In genomic region chr4:118850813-118851173, GRCh38 we compare ENCODE assay signal across 8 cellular contexts. TPM values are rescaled to one million over a fixed set of nuclear protein-coding genes. Genes with fewer than 3 reads are reported as not detected.
A peak's percentile ranks its signal among the peaks of the same experiment; 100 is the strongest.
DNase-seq lines count a peak whose midpoint lies in the region; ATAC-seq and TF ChIP-seq lines count a peak whose summit lies in the region.

No MANE protein-coding gene starts in this region.

- peak; percentile 20 for ATAC-seq in GM18502 (IDR thresholded peaks at IDR 0.05; ENCODE audit: poor library complexity, unreplicated experiment)
- ATAC-seq in HG02610 (IDR thresholded peaks at IDR 0.05; ENCODE audit: unreplicated experiment), result peak; percentile 26
- ATAC-seq in activated CD8-positive, alpha-beta T cell treated with anti-CD3 and anti-CD28 coated beads for 36 hours, result peak; percentile 38

- H3K9me3 Mint-ChIP-seq in activated CD8-positive, alpha-beta T cell treated with anti-CD3 and anti-CD28 coated beads for 36 hours, result peaks cover 3% of the 10 kb centered on the region

- in situ Hi-C loops in ACHN (cut with HindIII; ENCODE audit: low pct_ligation_motif_present, low pct_unique_long_range_greater_than_20kb, low sequenced_read_pairs), result no loop called here

- H3K4me1 Mint-ChIP-seq in activated CD8-positive, alpha-beta T cell treated with anti-CD3 and anti-CD28 coated beads for 36 hours (ENCODE audit: low read depth), result peaks cover 22% of the 10 kb centered on the region

- H3K36me3 ChIP-seq in liver (ENCODE audit: control insufficient read depth in 4 of 4, insufficient read depth in 3 of 4, low read depth in 1 of 4, low read length in 3 of 4), result no peaks in the 10 kb centered on the region

- TF ChIP-seq CTCF in activated CD8-positive, alpha-beta T cell treated with anti-CD3 and anti-CD28 coated beads for 36 hours (IDR thresholded peaks at IDR 0.05), result no peak
- TF ChIP-seq CTCF in liver (IDR thresholded peaks at IDR 0.05; ENCODE audit: low read depth, low read length, missing input control), result no peak

- no peak for DNase-seq in activated CD8-positive, alpha-beta T cell treated with anti-CD3 and anti-CD28 coated beads for 36 hours
- DNase-seq in ACHN, result no peak
- DNase-seq in posterior vena cava (ENCODE audit: low spot score), result no peak
- DNase-seq in NCI-H187 treated with DMSO at 0.1 percent for 48 hours (lab: John Stamatoyannopoulos, UW), result no peak
- DNase-seq in AG08395 (ENCODE audit: low spot score), result no peak

- POLR2A ChIA-PET in activated CD8-positive, alpha-beta T cell treated with anti-CD3 and anti-CD28 coated beads for 36 hours (lab: Charles Lee), result interaction anchor here (1.0 to 2.0 kb wide), 4 partner anchors 10 to 21 kb away, joined by 3 to 7 read pairs (median 4); no protein-coding TSS in a partner anchor

- intact Hi-C loops in activated CD8-positive, alpha-beta T cell treated with anti-CD3 and anti-CD28 coated beads for 36 hours (cut with micrococcal nuclease), result no loop called here
- intact Hi-C loops in posterior vena cava (cut with DNase I), result no loop called here

- H3K27me3 ChIP-seq in liver (ENCODE audit: control insufficient read depth in 4 of 4, insufficient read depth in 4 of 4, low read length in 3 of 4), result no peaks in the 10 kb centered on the region

- 33% methylated on average over 3 of the region's 3 CpGs for WGBS in liver

- peaks cover 9% of the 10 kb centered on the region for H3K36me3 Mint-ChIP-seq in activated CD8-positive, alpha-beta T cell treated with anti-CD3 and anti-CD28 coated beads for 36 hours (ENCODE audit: low read depth)

- H3K27ac ChIP-seq in liver (ENCODE audit: low read depth in 1 of 2, low read length in 2 of 2), result peak overlapping the region; percentile 61 to 70

- peaks cover 0 to 7% (median 4%) of the 10 kb centered on the region in 4 donors for H3K4me1 ChIP-seq in liver (ENCODE audit: control insufficient read depth in 4 of 4, insufficient read depth in 4 of 4, low read length in 3 of 4)

- peak overlapping the region; percentile 61 to 94 for H3K9ac ChIP-seq in liver (ENCODE audit: low read depth in 1 of 2, low read length in 2 of 2)

- TF ChIP-seq RAD21 in liver (IDR thresholded peaks at IDR 0.05), result no peak

- CTCF ChIA-PET in activated CD8-positive, alpha-beta T cell treated with anti-CD3 and anti-CD28 coated beads for 36 hours (lab: Charles Lee), result interaction anchor here (0.6 to 7.5 kb wide), 6 partner anchors 10 to 83 kb away, joined by 3 to 42 read pairs (median 4); no protein-coding TSS in a partner anchor

- H3K9me3 ChIP-seq in liver (ENCODE audit: control insufficient read depth in 4 of 4, low read length in 3 of 4), result no peaks in the 10 kb centered on the region

- H3K27ac Mint-ChIP-seq in activated CD8-positive, alpha-beta T cell treated with anti-CD3 and anti-CD28 coated beads for 36 hours, result peak overlapping the region; percentile 83

- H3K27me3 Mint-ChIP-seq in activated CD8-positive, alpha-beta T cell treated with anti-CD3 and anti-CD28 coated beads for 36 hours, result peaks cover 5% of the 10 kb centered on the region

- H3K4me3 Mint-ChIP-seq in activated CD8-positive, alpha-beta T cell treated with anti-CD3 and anti-CD28 coated beads for 36 hours, result peak overlapping the region; percentile 82

- peak overlapping the region; percentile 55 to 92 (median 87) for H3K4me3 ChIP-seq in liver (ENCODE audit: low read depth in 1 of 3, low read length in 3 of 3)

TF ChIP-seq in liver, 16 proteins besides CTCF, POLR2A, EP300 and RAD21:
- TF ChIP-seq ZBTB33 (IDR thresholded peaks at IDR 0.05), result no peak
- TF ChIP-seq HNF4A (conservative IDR thresholded peaks at IDR 0.05), result no peak
- TF ChIP-seq TAF1 (conservative IDR thresholded peaks at IDR 0.05), result peak; percentile 9
- no peak for TF ChIP-seq HNF4G (IDR thresholded peaks at IDR 0.05)
- no peak for TF ChIP-seq REST (IDR thresholded peaks at IDR 0.05)
- no peak for TF ChIP-seq FOXA1 (IDR thresholded peaks at IDR 0.05)

RNA-seq across cellular contexts. Expression of gene SEC24D, which starts 14.9 kb away (rescaled TPM):
- total RNA-seq in activated CD8-positive, alpha-beta T cell treated with anti-CD3 and anti-CD28 coated beads for 36 hours, result 10 to 100 TPM; 25.2 to 26.4 TPM
- total RNA-seq in liver, result 10 to 100 TPM; 16.0 to 80.8 TPM
- 10 to 100 TPM; 18.1 to 49.3 TPM for polyA plus RNA-seq in liver
- total RNA-seq in posterior vena cava, result 100 to 1,000 TPM; 103 to 117 TPM

RNA-seq across cellular contexts. Expression of gene SYNPO2, which starts 37.9 kb away (rescaled TPM):
- under 1 TPM; 0.13 to 0.18 TPM for total RNA-seq in activated CD8-positive, alpha-beta T cell treated with anti-CD3 and anti-CD28 coated beads for 36 hours
- 10 to 100 TPM in 1 of 2 donors, 1 to 10 TPM in 1; 2.7 to 10.9 TPM for total RNA-seq in liver
- polyA plus RNA-seq in liver, result 1 to 10 TPM; 2.4 to 4.2 TPM
- 1,000 to 10,000 TPM in 1 of 2 donors, 100 to 1,000 TPM in 1; 960 to 1,079 TPM for total RNA-seq in posterior vena cava

Comparison
In these comparisons a context has a peak if more than half of its experiments do, and no peak if none do; other contexts are left out.
1. RNA of gene SYNPO2, which starts 37.9 kb away (total RNA-seq): 960 to 1,079 TPM in posterior vena cava; 2.7 to 10.9 TPM in liver and 0.13 to 0.18 TPM in activated CD8-positive, alpha-beta T cell treated with anti-CD3 and anti-CD28 coated beads for 36 hours; every median in the first group is over 10 times any median in the second.
2. Peak in every context shown above with its lines, with median percentiles within 50 percentile points of each other: ATAC-seq.